Comparison of ENCODE assay signal across 23 cellular contexts in genomic region chr21:29504751-29505321, GRCh38.
DNase-seq lines count a peak whose midpoint lies in the region; ATAC-seq, FAIRE-seq and TF ChIP-seq lines count a peak whose summit lies in the region.
"Had no signal": no experiment of that assay in that cellular context is flagged by ENCODE, and none has a peak within 500 bp of the region (broad histone marks: within the 10 kb centered on the region; RNA-seq: fewer than 3 reads in every experiment).

No MANE protein-coding gene starts in this region.

- no peaks in the 10 kb centered on the region for H3K36me3 ChIP-seq in bronchial epithelial cell (ENCODE audit: control insufficient read depth, insufficient read depth, low read length)
- H3K36me3 ChIP-seq: adrenal gland, uterus had no signal

- FAIRE-seq in bronchial epithelial cell (lab: Jason Lieb, UNC): no peak

- DNase-seq in AG10803 (ENCODE audit: low read depth) (peak; percentile 55), M059J (ENCODE audit: low read depth) (peak; percentile 96), bronchial epithelial cell (ENCODE audit: low read depth) (peak; percentile 43), kidney tubule cell (ENCODE audit: low spot score) (peak; percentile 94), omental fat pad (ENCODE audit: low spot score) (no peak), NCI-H128 (lab: John Stamatoyannopoulos, UW; ENCODE audit: unreplicated experiment) (no peak)
- DNase-seq: activated CD8-positive, alpha-beta T cell treated with anti-CD3 and anti-CD28 coated beads for 36 hours; adrenal gland; cortex of kidney; erythroblast; hypothalamus; naive thymus-derived CD4-positive, alpha-beta T cell; NCI-H2029; NCI-H524; OCI-M1; psoas muscle; SK-N-SH; stimulated activated CD4-positive, alpha-beta T cell treated with anti-CD3 and anti-CD28 coated beads, Interleukin-15, amount 100 ng/mL, for 24 hours; stimulated activated naive CD8-positive, alpha-beta T cell treated with anti-CD3 and anti-CD28 coated beads, Interleukin-15, amount 100 ng/mL, for 72 hours; uterus had no signal

- H3K4me3 ChIP-seq in AG10803 (ENCODE audit: low read length) (no peak overlapping the region), bronchial epithelial cell (ENCODE audit: low read depth, low read length) (no peak overlapping the region)
- H3K4me3 ChIP-seq: adrenal gland, psoas muscle, uterus had no signal

- ATAC-seq in HG03354 (IDR thresholded peaks at IDR 0.05; ENCODE audit: poor library complexity, severe bottlenecking, unreplicated experiment) (no peak), omental fat pad (ENCODE audit: low FRiP score) (no peak), GM19023 (IDR thresholded peaks at IDR 0.05; ENCODE audit: unreplicated experiment) (no peak)
- ATAC-seq: activated CD8-positive, alpha-beta T cell treated with anti-CD3 and anti-CD28 coated beads for 36 hours; activated T-helper 17 cell treated with anti-CD3 and anti-CD28 coated beads, Interleukin-2, amount 50 U/mL, for 72 hours; naive thymus-derived CD4-positive, alpha-beta T cell; stimulated activated naive CD8-positive, alpha-beta T cell treated with anti-CD3 and anti-CD28 coated beads, Interleukin-15, amount 100 ng/mL, for 72 hours had no signal

- no peaks in the 10 kb centered on the region for H3K27me3 ChIP-seq in bronchial epithelial cell (ENCODE audit: control insufficient read depth, insufficient read depth, low read length)
- H3K27me3 ChIP-seq: adrenal gland, uterus had no signal

- no peak for TF ChIP-seq CTCF in AG10803 (conservative IDR thresholded peaks at IDR 0.05; ENCODE audit: low read length)
- no peak for TF ChIP-seq CTCF in bronchial epithelial cell (IDR thresholded peaks at IDR 0.05; ENCODE audit: insufficient read depth, low read length, severe bottlenecking)
- TF ChIP-seq CTCF in omental fat pad (IDR thresholded peaks at IDR 0.05): no peak

Comparison
In these comparisons a context has a peak if more than half of its experiments do, and no peak if none do; other contexts are left out.
1. DNase-seq: peak in AG10803 (single experiment), M059J (single experiment), bronchial epithelial cell (single experiment) and kidney tubule cell (single experiment); none in omental fat pad (single experiment) and NCI-H128 (single experiment).